ENCODE assay signal across 1 cellular context in the genomic region with DNA sequence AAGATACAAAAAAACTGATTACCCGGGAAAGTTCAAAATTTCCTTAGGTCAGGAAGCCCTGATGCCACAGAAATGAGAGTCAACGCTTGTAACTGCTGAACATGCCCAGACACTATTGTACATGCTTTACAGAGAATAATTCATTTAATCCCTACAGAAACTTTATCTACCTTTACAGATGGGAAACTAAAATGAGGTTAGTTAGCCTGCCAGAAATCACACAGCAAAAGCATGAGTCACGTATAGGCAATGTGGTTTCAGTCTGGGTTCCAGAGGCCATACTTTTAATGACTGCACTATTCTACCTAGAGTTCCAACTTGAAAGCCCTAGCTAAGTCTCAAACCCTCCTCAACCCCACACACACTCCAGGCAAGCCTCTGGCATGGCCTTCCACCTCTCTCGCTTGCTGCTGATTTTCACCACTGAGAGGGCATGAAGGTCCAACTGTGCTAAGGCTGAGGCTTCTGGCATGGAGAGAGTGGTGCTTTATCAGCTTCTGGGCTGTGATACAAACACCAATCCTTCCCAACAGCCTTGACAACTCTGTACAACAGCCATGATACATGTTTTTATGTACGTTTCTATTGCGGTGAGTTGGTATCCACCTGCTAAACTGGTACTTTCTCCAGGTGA.
TF ChIP-seq lines count a peak whose summit lies in the region.

No MANE protein-coding gene starts in this region.

TF ChIP-seq in GM23338, 12 proteins besides CTCF, POLR2A, EP300 and RAD21 (continued from another document):
- TF ChIP-seq, protein P1, sequence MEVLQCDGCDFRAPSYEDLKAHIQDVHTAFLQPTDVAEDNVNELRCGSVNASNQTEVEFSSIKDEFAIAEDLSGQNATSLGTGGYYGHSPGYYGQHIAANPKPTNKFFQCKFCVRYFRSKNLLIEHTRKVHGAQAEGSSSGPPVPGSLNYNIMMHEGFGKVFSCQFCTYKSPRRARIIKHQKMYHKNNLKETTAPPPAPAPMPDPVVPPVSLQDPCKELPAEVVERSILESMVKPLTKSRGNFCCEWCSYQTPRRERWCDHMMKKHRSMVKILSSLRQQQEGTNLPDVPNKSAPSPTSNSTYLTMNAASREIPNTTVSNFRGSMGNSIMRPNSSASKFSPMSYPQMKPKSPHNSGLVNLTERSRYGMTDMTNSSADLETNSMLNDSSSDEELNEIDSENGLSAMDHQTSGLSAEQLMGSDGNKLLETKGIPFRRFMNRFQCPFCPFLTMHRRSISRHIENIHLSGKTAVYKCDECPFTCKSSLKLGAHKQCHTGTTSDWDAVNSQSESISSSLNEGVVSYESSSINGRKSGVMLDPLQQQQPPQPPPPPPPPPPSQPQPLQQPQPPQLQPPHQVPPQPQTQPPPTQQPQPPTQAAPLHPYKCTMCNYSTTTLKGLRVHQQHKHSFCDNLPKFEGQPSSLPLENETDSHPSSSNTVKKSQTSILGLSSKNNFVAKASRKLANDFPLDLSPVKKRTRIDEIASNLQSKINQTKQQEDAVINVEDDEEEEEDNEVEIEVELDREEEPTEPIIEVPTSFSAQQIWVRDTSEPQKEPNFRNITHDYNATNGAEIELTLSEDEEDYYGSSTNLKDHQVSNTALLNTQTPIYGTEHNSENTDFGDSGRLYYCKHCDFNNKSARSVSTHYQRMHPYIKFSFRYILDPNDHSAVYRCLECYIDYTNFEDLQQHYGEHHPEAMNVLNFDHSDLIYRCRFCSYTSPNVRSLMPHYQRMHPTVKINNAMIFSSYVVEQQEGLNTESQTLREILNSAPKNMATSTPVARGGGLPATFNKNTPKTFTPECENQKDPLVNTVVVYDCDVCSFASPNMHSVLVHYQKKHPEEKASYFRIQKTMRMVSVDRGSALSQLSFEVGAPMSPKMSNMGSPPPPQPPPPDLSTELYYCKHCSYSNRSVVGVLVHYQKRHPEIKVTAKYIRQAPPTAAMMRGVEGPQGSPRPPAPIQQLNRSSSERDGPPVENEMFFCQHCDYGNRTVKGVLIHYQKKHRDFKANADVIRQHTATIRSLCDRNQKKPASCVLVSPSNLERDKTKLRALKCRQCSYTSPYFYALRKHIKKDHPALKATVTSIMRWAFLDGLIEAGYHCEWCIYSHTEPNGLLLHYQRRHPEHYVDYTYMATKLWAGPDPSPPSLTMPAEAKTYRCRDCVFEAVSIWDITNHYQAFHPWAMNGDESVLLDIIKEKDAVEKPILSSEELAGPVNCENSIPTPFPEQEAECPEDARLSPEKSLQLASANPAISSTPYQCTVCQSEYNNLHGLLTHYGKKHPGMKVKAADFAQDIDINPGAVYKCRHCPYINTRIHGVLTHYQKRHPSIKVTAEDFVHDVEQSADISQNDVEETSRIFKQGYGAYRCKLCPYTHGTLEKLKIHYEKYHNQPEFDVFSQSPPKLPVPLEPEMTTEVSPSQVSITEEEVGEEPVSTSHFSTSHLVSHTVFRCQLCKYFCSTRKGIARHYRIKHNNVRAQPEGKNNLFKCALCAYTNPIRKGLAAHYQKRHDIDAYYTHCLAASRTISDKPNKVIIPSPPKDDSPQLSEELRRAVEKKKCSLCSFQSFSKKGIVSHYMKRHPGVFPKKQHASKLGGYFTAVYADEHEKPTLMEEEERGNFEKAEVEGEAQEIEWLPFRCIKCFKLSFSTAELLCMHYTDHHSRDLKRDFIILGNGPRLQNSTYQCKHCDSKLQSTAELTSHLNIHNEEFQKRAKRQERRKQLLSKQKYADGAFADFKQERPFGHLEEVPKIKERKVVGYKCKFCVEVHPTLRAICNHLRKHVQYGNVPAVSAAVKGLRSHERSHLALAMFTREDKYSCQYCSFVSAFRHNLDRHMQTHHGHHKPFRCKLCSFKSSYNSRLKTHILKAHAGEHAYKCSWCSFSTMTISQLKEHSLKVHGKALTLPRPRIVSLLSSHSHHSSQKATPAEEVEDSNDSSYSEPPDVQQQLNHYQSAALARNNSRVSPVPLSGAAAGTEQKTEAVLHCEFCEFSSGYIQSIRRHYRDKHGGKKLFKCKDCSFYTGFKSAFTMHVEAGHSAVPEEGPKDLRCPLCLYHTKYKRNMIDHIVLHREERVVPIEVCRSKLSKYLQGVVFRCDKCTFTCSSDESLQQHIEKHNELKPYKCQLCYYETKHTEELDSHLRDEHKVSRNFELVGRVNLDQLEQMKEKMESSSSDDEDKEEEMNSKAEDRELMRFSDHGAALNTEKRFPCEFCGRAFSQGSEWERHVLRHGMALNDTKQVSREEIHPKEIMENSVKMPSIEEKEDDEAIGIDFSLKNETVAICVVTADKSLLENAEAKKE (CRISPR knock-in tag; IDR thresholded peaks at IDR 0.05): no peak
- TF ChIP-seq, protein P2, sequence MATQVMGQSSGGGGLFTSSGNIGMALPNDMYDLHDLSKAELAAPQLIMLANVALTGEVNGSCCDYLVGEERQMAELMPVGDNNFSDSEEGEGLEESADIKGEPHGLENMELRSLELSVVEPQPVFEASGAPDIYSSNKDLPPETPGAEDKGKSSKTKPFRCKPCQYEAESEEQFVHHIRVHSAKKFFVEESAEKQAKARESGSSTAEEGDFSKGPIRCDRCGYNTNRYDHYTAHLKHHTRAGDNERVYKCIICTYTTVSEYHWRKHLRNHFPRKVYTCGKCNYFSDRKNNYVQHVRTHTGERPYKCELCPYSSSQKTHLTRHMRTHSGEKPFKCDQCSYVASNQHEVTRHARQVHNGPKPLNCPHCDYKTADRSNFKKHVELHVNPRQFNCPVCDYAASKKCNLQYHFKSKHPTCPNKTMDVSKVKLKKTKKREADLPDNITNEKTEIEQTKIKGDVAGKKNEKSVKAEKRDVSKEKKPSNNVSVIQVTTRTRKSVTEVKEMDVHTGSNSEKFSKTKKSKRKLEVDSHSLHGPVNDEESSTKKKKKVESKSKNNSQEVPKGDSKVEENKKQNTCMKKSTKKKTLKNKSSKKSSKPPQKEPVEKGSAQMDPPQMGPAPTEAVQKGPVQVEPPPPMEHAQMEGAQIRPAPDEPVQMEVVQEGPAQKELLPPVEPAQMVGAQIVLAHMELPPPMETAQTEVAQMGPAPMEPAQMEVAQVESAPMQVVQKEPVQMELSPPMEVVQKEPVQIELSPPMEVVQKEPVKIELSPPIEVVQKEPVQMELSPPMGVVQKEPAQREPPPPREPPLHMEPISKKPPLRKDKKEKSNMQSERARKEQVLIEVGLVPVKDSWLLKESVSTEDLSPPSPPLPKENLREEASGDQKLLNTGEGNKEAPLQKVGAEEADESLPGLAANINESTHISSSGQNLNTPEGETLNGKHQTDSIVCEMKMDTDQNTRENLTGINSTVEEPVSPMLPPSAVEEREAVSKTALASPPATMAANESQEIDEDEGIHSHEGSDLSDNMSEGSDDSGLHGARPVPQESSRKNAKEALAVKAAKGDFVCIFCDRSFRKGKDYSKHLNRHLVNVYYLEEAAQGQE (IDR thresholded peaks at IDR 0.05; ENCODE audit: unreplicated experiment): no peak
- TF ChIP-seq JUNB (IDR thresholded peaks at IDR 0.05; ENCODE audit: unreplicated experiment) (no peak), NANOG (IDR thresholded peaks at IDR 0.05; ENCODE audit: borderline replicate concordance) (no peak), CREB1 (CRISPR knock-in tag; IDR thresholded peaks at IDR 0.05; ENCODE audit: low read depth) (no peak), POLR2AphosphoS5 (IDR thresholded peaks at IDR 0.05; ENCODE audit: low read depth) (no peak), EZH2phosphoT487 (IDR thresholded peaks at IDR 0.05; ENCODE audit: unreplicated experiment) (no peak)
- TF ChIP-seq, protein P3, sequence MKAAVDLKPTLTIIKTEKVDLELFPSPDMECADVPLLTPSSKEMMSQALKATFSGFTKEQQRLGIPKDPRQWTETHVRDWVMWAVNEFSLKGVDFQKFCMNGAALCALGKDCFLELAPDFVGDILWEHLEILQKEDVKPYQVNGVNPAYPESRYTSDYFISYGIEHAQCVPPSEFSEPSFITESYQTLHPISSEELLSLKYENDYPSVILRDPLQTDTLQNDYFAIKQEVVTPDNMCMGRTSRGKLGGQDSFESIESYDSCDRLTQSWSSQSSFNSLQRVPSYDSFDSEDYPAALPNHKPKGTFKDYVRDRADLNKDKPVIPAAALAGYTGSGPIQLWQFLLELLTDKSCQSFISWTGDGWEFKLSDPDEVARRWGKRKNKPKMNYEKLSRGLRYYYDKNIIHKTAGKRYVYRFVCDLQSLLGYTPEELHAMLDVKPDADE (IDR thresholded peaks at IDR 0.05): no peak
